Comparison of ENCODE assay signal across 14 cellular contexts in the genomic region with DNA sequence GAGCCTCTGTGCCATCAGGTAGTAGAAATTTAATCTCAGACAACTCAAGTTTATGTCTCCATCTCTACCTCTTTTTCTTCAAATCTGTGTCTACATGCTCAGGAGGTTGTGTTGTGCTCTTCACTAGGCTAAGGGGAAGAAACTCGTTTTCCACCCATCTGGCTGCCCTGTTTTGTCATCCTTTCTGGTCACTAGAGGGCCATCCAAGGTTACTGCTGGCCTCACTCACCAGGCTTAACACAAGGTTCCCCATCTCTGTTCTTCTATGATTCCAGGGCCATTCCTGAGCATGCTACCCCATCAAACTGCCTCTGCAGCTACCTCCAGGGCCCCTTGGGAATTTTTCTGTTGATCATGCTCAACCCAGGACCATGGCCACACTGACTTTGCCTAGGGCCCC.
DNase-seq lines count a peak whose midpoint lies in the region; ATAC-seq and TF ChIP-seq lines count a peak whose summit lies in the region.
"Had no signal": no experiment of that assay in that cellular context is flagged by ENCODE, and none has a peak within 500 bp of the region (broad histone marks: within the 10 kb centered on the region; RNA-seq: fewer than 3 reads in every experiment).

No MANE protein-coding gene starts in this region.

- DNase-seq in Right ventricle myocardium superior, result no peak
- DNase-seq in right atrium auricular region (ENCODE audit: low spot score), result no peak
- DNase-seq in dermis blood vessel endothelial cell, result peak; percentile 2
- DNase-seq in NAMALWA (ENCODE audit: low spot score), result no peak
- DNase-seq in natural killer cell treated with Interleukin-12 subunit alpha and Interleukin-12 subunit beta and Interleukin-15 and Interleukin-18, amount 100 ng/mL, for 72 hours (ENCODE audit: low spot score), result no peak
- no peak for DNase-seq in NCI-H2196 (lab: John Stamatoyannopoulos, UW; ENCODE audit: unreplicated experiment)
- DNase-seq: ACHN; activated CD4-positive, alpha-beta T cell treated with anti-CD3 and anti-CD28 coated beads, Interleukin-2, amount 50 U/mL, for 48 hours; activated naive CD4-positive, alpha-beta T cell treated with anti-CD3 and anti-CD28 coated beads for 36 hours; effector CD4-positive, alpha-beta T cell; NCI-H345 had no signal

- H3K27ac ChIP-seq in right atrium auricular region, result no peak overlapping the region
- H3K27ac ChIP-seq in liver (ENCODE audit: low read depth in 1 of 2, low read length in 2 of 2), result no peak overlapping the region
- H3K27ac ChIP-seq: KMS-11 had no signal

- no peaks in the 10 kb centered on the region for H3K36me3 Mint-ChIP-seq in natural killer cell treated with Interleukin-12 subunit alpha and Interleukin-12 subunit beta and Interleukin-15 and Interleukin-18, amount 100 ng/mL, for 72 hours

- TF ChIP-seq RAD21 in liver (IDR thresholded peaks at IDR 0.05), result peak; percentile 85 to 89

- no peak overlapping the region for H3K9ac ChIP-seq in liver (ENCODE audit: low read depth in 1 of 2, low read length in 2 of 2)
- H3K9ac ChIP-seq: KMS-11 had no signal

- intact Hi-C loops in Right ventricle myocardium superior (cut with DNase I), result no loop called here

- no peaks in the 10 kb centered on the region for H3K27me3 ChIP-seq in right atrium auricular region
- H3K27me3 ChIP-seq in liver (ENCODE audit: control insufficient read depth in 4 of 4, insufficient read depth in 4 of 4, low read length in 3 of 4), result no peaks in the 10 kb centered on the region

- H3K4me3 ChIP-seq in right atrium auricular region (no peak overlapping the region), liver (ENCODE audit: low read depth in 1 of 3, low read length in 3 of 3) (no peak overlapping the region)

- no peaks in the 10 kb centered on the region for H3K27me3 Mint-ChIP-seq in natural killer cell treated with Interleukin-12 subunit alpha and Interleukin-12 subunit beta and Interleukin-15 and Interleukin-18, amount 100 ng/mL, for 72 hours

- H3K4me1 ChIP-seq in right atrium auricular region (peaks cover 0 to 5% of the 10 kb centered on the region in 2 donors), liver (ENCODE audit: control insufficient read depth in 4 of 4, insufficient read depth in 4 of 4, low read length in 3 of 4) (peaks cover 0 to 13% (median 7%) of the 10 kb centered on the region in 4 donors)

- ATAC-seq in Right ventricle myocardium superior (ENCODE audit: poor library complexity) (peak; percentile 90), GM18868 (IDR thresholded peaks at IDR 0.05; ENCODE audit: unreplicated experiment) (no peak)
- no peak for ATAC-seq in natural killer cell treated with Interleukin-12 subunit alpha and Interleukin-12 subunit beta and Interleukin-15 and Interleukin-18, amount 100 ng/mL, for 72 hours

- peaks cover 12% of the 10 kb centered on the region for H3K9me3 Mint-ChIP-seq in natural killer cell treated with Interleukin-12 subunit alpha and Interleukin-12 subunit beta and Interleukin-15 and Interleukin-18, amount 100 ng/mL, for 72 hours

- TF ChIP-seq CTCF in right atrium auricular region (IDR thresholded peaks at IDR 0.05) (peak in 1 of 2 donors; percentile 53), liver (IDR thresholded peaks at IDR 0.05; ENCODE audit: low read depth, low read length, missing input control) (peak; percentile 49)

- H3K27ac Mint-ChIP-seq in natural killer cell treated with Interleukin-12 subunit alpha and Interleukin-12 subunit beta and Interleukin-15 and Interleukin-18, amount 100 ng/mL, for 72 hours, result no peak overlapping the region
- H3K27ac Mint-ChIP-seq: activated naive CD4-positive, alpha-beta T cell treated with anti-CD3 and anti-CD28 coated beads for 36 hours had no signal

- no peaks in the 10 kb centered on the region for H3K4me1 Mint-ChIP-seq in natural killer cell treated with Interleukin-12 subunit alpha and Interleukin-12 subunit beta and Interleukin-15 and Interleukin-18, amount 100 ng/mL, for 72 hours (ENCODE audit: low read depth in 2 of 2)

- H3K36me3 ChIP-seq in right atrium auricular region (no peaks in the 10 kb centered on the region), liver (ENCODE audit: control insufficient read depth in 4 of 4, insufficient read depth in 3 of 4, low read depth in 1 of 4, low read length in 3 of 4) (no peaks in the 10 kb centered on the region)

- no peaks in the 10 kb centered on the region for H3K9me3 ChIP-seq in right atrium auricular region
- no peaks in the 10 kb centered on the region for H3K9me3 ChIP-seq in liver (ENCODE audit: control insufficient read depth in 4 of 4, low read length in 3 of 4)

- H3K4me3 Mint-ChIP-seq in natural killer cell treated with Interleukin-12 subunit alpha and Interleukin-12 subunit beta and Interleukin-15 and Interleukin-18, amount 100 ng/mL, for 72 hours, result no peak overlapping the region
- H3K4me3 Mint-ChIP-seq: activated naive CD4-positive, alpha-beta T cell treated with anti-CD3 and anti-CD28 coated beads for 36 hours had no signal

- WGBS in liver, result 3% methylated on average over 1 of the region's 1 CpG

TF ChIP-seq in liver, 16 proteins besides CTCF, POLR2A, EP300 and RAD21:
- no peak for TF ChIP-seq EGR1 (IDR thresholded peaks at IDR 0.05; ENCODE audit: low read depth in 2 of 2)
- TF ChIP-seq FOXA2 (IDR thresholded peaks at IDR 0.05), result no peak
- TF ChIP-seq JUND (IDR thresholded peaks at IDR 0.05), result no peak
- TF ChIP-seq, protein P1, sequence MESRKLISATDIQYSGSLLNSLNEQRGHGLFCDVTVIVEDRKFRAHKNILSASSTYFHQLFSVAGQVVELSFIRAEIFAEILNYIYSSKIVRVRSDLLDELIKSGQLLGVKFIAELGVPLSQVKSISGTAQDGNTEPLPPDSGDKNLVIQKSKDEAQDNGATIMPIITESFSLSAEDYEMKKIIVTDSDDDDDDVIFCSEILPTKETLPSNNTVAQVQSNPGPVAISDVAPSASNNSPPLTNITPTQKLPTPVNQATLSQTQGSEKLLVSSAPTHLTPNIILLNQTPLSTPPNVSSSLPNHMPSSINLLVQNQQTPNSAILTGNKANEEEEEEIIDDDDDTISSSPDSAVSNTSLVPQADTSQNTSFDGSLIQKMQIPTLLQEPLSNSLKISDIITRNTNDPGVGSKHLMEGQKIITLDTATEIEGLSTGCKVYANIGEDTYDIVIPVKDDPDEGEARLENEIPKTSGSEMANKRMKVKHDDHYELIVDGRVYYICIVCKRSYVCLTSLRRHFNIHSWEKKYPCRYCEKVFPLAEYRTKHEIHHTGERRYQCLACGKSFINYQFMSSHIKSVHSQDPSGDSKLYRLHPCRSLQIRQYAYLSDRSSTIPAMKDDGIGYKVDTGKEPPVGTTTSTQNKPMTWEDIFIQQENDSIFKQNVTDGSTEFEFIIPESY (IDR thresholded peaks at IDR 0.05), result no peak
